10 cellular contexts compared by ENCODE assay signal in the genomic region with DNA sequence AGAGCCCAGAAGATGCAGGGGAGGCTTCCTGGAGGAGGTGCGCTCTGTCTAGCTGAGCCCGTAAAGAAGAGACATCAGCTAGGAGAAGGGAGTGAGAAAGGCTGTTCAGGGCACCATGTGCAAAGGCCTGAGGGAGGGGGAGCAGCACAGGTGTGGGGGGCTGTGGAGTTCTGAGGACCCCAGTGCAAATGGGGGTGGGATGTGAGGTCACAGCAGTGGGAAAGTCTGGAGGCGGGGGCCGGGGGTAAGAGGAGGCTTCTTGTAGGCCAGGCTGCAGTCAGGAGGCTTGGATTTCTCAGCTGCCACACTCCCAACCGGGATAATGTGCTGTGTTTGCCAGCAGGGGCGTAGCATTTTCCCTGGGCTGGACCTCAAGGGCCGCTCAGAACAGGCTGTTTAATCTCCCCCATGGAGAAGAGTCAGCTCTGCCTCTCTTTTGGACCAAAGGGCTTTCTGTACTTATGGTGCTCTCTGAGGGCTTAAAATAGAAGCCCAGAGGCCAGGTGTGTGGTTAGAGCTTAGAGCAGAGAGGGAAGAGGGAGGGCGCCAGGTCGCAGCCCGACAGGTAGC. TPM values are rescaled to one million over a fixed set of nuclear protein-coding genes. Genes with fewer than 3 reads are reported as not detected.
A peak's percentile ranks its signal among the peaks of the same experiment; 100 is the strongest.
DNase-seq lines count a peak whose midpoint lies in the region; ATAC-seq and TF ChIP-seq lines count a peak whose summit lies in the region.
"Had no signal": no experiment of that assay in that cellular context is flagged by ENCODE, and none has a peak within 500 bp of the region (broad histone marks: within the 10 kb centered on the region; RNA-seq: fewer than 3 reads in every experiment).

No MANE protein-coding gene starts in this region.

- peaks cover 47% of the 10 kb centered on the region for H3K27me3 Mint-ChIP-seq in progenitor cell of endocrine pancreas

- peaks cover 13% of the 10 kb centered on the region for H3K27me3 ChIP-seq in foreskin keratinocyte

- H3K4me1 Mint-ChIP-seq in progenitor cell of endocrine pancreas (ENCODE audit: low read depth): no peaks in the 10 kb centered on the region

- H3K36me3 Mint-ChIP-seq in progenitor cell of endocrine pancreas (ENCODE audit: insufficient read depth): no peaks in the 10 kb centered on the region

- no peak overlapping the region for H3K27ac Mint-ChIP-seq in progenitor cell of endocrine pancreas

- peak; percentile 23 for TF ChIP-seq CTCF in foreskin keratinocyte (conservative IDR thresholded peaks at IDR 0.05)
- TF ChIP-seq CTCF in progenitor cell of endocrine pancreas (IDR thresholded peaks at IDR 0.05; ENCODE audit: unreplicated experiment): peak; percentile 52

- H3K4me1 ChIP-seq in foreskin keratinocyte: peaks cover 6% of the 10 kb centered on the region

- no peaks in the 10 kb centered on the region for H3K9me3 Mint-ChIP-seq in progenitor cell of endocrine pancreas (ENCODE audit: low read depth)

- no peak overlapping the region for H3K27ac ChIP-seq in foreskin keratinocyte
- H3K27ac ChIP-seq: KMS-11 had no signal

- ATAC-seq in foreskin keratinocyte (no peak), HG02798 (IDR thresholded peaks at IDR 0.05; ENCODE audit: poor library complexity, unreplicated experiment) (no peak)

- peak; percentile 22 for DNase-seq in DMS114 treated with DMSO at 0.1 percent for 48 hours (lab: John Stamatoyannopoulos, UW; ENCODE audit: unreplicated experiment)
- DNase-seq in NCI-H345 treated with DMSO at 0.1 percent for 48 hours (lab: John Stamatoyannopoulos, UW; ENCODE audit: unreplicated experiment): peak; percentile 93
- DNase-seq in foreskin keratinocyte: peak in 1 of 2 donors; percentile 41
- DNase-seq in progenitor cell of endocrine pancreas (ENCODE audit: low spot score, unreplicated experiment): no peak
- DNase-seq in activated CD4-positive, alpha-beta T cell treated with anti-CD3 and anti-CD28 coated beads, Interleukin-2, amount 50 U/mL, for 1 hour: no peak
- no peak for DNase-seq in COLO829 (ENCODE audit: low spot score)
- no peak for DNase-seq in OCI-M1 (lab: John Stamatoyannopoulos, UW)
- DNase-seq: activated effector memory CD4-positive, alpha-beta T cell treated with Interleukin-2 at 50 U/mL for 16 hours had no signal

- H3K4me3 Mint-ChIP-seq in progenitor cell of endocrine pancreas (ENCODE audit: low read depth): no peak overlapping the region

RNA-seq across cellular contexts. Expression of a gene that starts 5.7 kb away (rescaled TPM):
- total RNA-seq in foreskin keratinocyte (4.2 and 5.1 TPM in 2 replicates), progenitor cell of endocrine pancreas (4.0 and 4.3 TPM in 2 replicates)
- polyA plus RNA-seq in foreskin keratinocyte: 1.9 and 2.0 TPM in 2 replicates

Comparison
In these comparisons a context has a peak if more than half of its experiments do, and no peak if none do; other contexts are left out.
1. DNase-seq: peak in DMS114 treated with DMSO at 0.1 percent for 48 hours (single experiment) and NCI-H345 treated with DMSO at 0.1 percent for 48 hours (single experiment); none in progenitor cell of endocrine pancreas (single experiment), activated CD4-positive, alpha-beta T cell treated with anti-CD3 and anti-CD28 coated beads, Interleukin-2, amount 50 U/mL, for 1 hour (single experiment), COLO829 (single experiment) and OCI-M1 (single experiment).